ENCODE assay signal across 9 cellular contexts in the genomic region with DNA sequence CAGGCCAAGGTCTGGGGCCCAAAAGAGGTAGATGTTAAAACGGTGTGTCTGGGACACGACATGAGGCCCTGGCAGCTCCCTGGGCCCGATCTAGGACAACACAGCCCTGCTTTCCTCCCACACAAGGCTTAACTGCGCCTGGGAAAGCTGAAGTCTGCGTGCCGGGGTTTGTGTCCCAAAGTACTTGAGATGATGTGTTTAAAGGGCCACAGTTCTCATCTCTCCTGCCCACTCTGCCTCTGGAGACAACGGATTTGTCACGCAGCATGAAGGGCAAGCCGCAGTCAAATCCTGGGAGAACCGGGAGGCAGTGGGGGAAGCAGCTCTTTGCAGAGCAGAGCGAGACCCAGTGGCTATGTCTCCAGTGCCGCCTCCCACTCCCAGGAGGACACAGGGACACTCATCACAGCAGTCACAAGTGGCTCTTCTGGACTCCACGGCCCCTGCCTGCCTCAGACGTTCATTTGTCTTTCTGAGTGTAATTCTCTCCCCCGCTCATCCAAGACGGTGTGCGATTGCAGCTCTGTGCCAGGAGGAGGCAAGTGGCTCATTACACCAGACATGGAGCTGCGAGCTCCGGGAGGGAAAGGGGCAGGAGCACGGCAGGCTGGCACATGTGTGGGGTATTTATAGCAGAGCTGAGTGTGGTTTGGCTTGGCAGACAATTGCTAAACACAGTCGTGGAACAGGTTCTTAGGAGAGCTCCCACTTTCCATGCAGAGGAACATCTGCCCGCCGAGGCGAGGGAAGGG. TPM values are rescaled to one million over a fixed set of nuclear protein-coding genes. Genes with fewer than 3 reads are reported as not detected.
DNase-seq lines count a peak whose midpoint lies in the region; ATAC-seq and TF ChIP-seq lines count a peak whose summit lies in the region.
"Had no signal": no experiment of that assay in that cellular context is flagged by ENCODE, and none has a peak within 500 bp of the region (broad histone marks: within the 10 kb centered on the region; RNA-seq: fewer than 3 reads in every experiment).

No MANE protein-coding gene starts in this region.

- H3K4me3 ChIP-seq in body of pancreas (no peak overlapping the region), lower lobe of right lung (peak overlapping the region; percentile 6)
- H3K4me3 ChIP-seq: cardiac muscle cell had no signal

- 36 to 39% methylated on average over 20 to 24 of the region's 24 CpGs for WGBS in body of pancreas, 2 donors

- DNase-seq in NCI-H1436 (lab: John Stamatoyannopoulos, UW) (peak; percentile 30), NCI-H1436 treated with DMSO at 0.1 percent for 48 hours (lab: John Stamatoyannopoulos, UW) (no peak), body of pancreas (peak in 2 of 4 donors; percentile 33 to 44), lower lobe of right lung (peak; percentile 65), ureter (ENCODE audit: low spot score) (peak; percentile 85)

- H3K27ac ChIP-seq in body of pancreas (no peak overlapping the region), lower lobe of right lung (no peak overlapping the region)
- H3K27ac ChIP-seq: cardiac muscle cell had no signal

- TF ChIP-seq POLR2A in body of pancreas (IDR thresholded peaks at IDR 0.05), result no peak

- H3K36me3 ChIP-seq in body of pancreas (replicated peaks in 1 of 2; ENCODE audit: insufficient read depth in 1 of 2, low read depth in 2 of 2) (no peaks in the 10 kb centered on the region), lower lobe of right lung (no peaks in the 10 kb centered on the region)
- H3K36me3 ChIP-seq: cardiac muscle cell had no signal

- H3K27me3 ChIP-seq in body of pancreas (no peaks in the 10 kb centered on the region), lower lobe of right lung (ENCODE audit: low read depth) (no peaks in the 10 kb centered on the region)
- H3K27me3 ChIP-seq: cardiac muscle cell had no signal

- H3K4me1 ChIP-seq in body of pancreas, result peaks cover 3% of the 10 kb centered on the region
- peaks cover 7% of the 10 kb centered on the region for H3K4me1 ChIP-seq in lower lobe of right lung

- intact Hi-C loops in body of pancreas (cut with DNase I) (no loop called here), lower lobe of right lung (cut with DNase I) (no loop called here)

- TF ChIP-seq CTCF in body of pancreas (IDR thresholded peaks at IDR 0.05), result peak in 2 of 7 experiments; percentile 6
- no peak for TF ChIP-seq CTCF in lower lobe of right lung (IDR thresholded peaks at IDR 0.05)

- H3K9me3 ChIP-seq in body of pancreas (no peaks in the 10 kb centered on the region), lower lobe of right lung (no peaks in the 10 kb centered on the region)

- ATAC-seq in body of pancreas (peak; percentile 38), lower lobe of right lung (peak; percentile 79 to 87), GM19452 (IDR thresholded peaks at IDR 0.05; ENCODE audit: unreplicated experiment) (no peak), GM21825 (IDR thresholded peaks at IDR 0.05; ENCODE audit: unreplicated experiment) (no peak), HG02642 (IDR thresholded peaks at IDR 0.05; ENCODE audit: poor library complexity, unreplicated experiment) (no peak)

RNA-seq across cellular contexts. Expression of a gene that starts 57.7 kb away (rescaled TPM):
- total RNA-seq in body of pancreas (10 to 100 TPM; 11.2 to 13.7 TPM), lower lobe of right lung (24.3 TPM), ureter (58.0 TPM)

RNA-seq across cellular contexts. Expression of a gene that starts 58.8 kb away (rescaled TPM):
- not detected for total RNA-seq in body of pancreas
- total RNA-seq in lower lobe of right lung, result 0.38 TPM
- total RNA-seq in ureter, result 1.0 TPM

Comparison
In these comparisons a context has a peak if more than half of its experiments do, and no peak if none do; other contexts are left out.
1. ATAC-seq: peak in body of pancreas (single experiment) and lower lobe of right lung (2 of 2); none in GM19452 (single experiment), GM21825 (single experiment) and HG02642 (single experiment).